Comparison of ENCODE assay signal across 8 cellular contexts in the genomic region with DNA sequence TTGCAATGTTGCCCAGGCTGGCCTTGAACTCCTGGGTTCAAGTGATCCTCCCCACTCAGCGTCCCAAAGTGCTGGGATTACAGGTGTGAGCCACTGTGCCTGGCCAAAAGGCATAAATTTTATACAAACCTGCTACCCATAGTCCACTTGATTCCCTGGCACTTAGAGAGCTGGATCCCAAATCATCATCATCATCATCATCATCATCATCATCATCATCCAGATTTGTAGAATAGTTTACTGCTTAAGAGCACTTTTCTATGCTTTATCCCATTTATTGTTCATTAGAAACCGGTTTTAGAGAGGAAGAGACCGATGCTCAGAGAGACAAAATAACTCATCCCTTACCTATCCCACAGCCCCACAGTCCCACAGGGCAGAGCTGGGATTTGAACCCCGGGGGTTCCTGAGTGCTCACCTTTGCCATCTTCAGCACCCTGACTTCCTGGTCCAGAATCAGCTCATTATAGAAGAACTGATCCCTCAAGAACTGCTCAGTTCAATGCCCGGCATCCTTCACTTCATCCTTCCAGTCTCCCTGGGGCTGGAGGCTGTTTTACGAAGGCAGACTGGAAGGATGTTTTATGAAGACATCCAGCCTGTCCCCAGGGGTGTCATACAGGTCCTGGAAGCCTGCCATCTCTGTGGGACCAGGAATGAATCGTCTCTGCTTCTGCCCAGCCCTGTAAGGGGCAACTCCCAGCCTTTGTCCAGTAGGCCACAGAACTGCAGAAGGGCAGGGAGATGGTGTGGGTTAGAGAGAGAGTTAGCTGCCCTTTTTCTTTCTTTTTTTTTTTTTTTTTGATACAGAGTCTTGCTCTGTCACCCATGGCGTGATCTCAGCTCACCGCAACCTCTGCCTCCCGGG. TPM values are rescaled to one million over a fixed set of nuclear protein-coding genes. Genes with fewer than 3 reads are reported as not detected.
DNase-seq lines count a peak whose midpoint lies in the region; ATAC-seq and TF ChIP-seq lines count a peak whose summit lies in the region.

No MANE protein-coding gene starts in this region.

- no peaks in the 10 kb centered on the region for H3K9me3 Mint-ChIP-seq in activated naive CD8-positive, alpha-beta T cell (ENCODE audit: low read depth)

- H3K27ac Mint-ChIP-seq in activated naive CD8-positive, alpha-beta T cell = no peak overlapping the region

- H3K4me3 ChIP-seq in osteoblast (ENCODE audit: insufficient read depth, low read length) (no peak overlapping the region), PC-9 (no peak overlapping the region)

- DNase-seq in osteoblast (ENCODE audit: insufficient read length, low spot score, missing footprints) (no peak), HUDEP-2 (lab: John Stamatoyannopoulos, UW; ENCODE audit: unreplicated experiment in 76 of 76) (no peak), PC-9 (no peak), globus pallidus (ENCODE audit: low spot score) (no peak)

- H3K27me3 Mint-ChIP-seq in activated naive CD8-positive, alpha-beta T cell = no peaks in the 10 kb centered on the region

- peak overlapping the region; percentile 78 for H3K4me3 Mint-ChIP-seq in activated naive CD8-positive, alpha-beta T cell

- no TSS peak for BruUV-seq in PC-9 (replicated peaks; lab: Mats Ljungman, UMichigan)

- H3K79me2 ChIP-seq in osteoblast (ENCODE audit: insufficient read depth, low read length) = no peaks in the 10 kb centered on the region
- H3K79me2 ChIP-seq in PC-9 (ENCODE audit: low read depth) = no peaks in the 10 kb centered on the region

- intact Hi-C loops in PC-9 (cut with micrococcal nuclease; ENCODE audit: unreplicated experiment) = no loop called here

- H3K4me1 ChIP-seq in osteoblast (ENCODE audit: insufficient read depth, low read length) (peaks cover 4% of the 10 kb centered on the region), PC-9 (replicated peaks; ENCODE audit: insufficient read depth) (0 out of 2 replicates have a peak, but pooled peaks cover 3% of the 10 kb centered on the region)

- no peaks in the 10 kb centered on the region for H3F3A ChIP-seq in PC-9 (ENCODE audit: insufficient read depth, low read depth)

- H3K27ac ChIP-seq in osteoblast (ENCODE audit: low read depth, low read length) (no peak overlapping the region), PC-9 (no peak overlapping the region)

- POLR2A ChIA-PET in PC-9 (lab: Charles Lee; ENCODE audit: unreplicated experiment) = interaction anchor here (0.6 kb wide), 1 partner anchor 37 kb away, joined by 7 read pairs; no protein-coding TSS in a partner anchor

- TF ChIP-seq CTCF in osteoblast (IDR thresholded peaks at IDR 0.05; ENCODE audit: extremely low read depth, low read depth, low read length) = no peak
- no peak for TF ChIP-seq CTCF in PC-9 (conservative IDR thresholded peaks at IDR 0.05)

- peak overlapping the region; percentile 99 for H2AFZ ChIP-seq in osteoblast (ENCODE audit: low read length)
- H2AFZ ChIP-seq in PC-9 = no peak overlapping the region

- H3K27me3 ChIP-seq in osteoblast (ENCODE audit: insufficient read depth, low read length) = peaks cover 2% of the 10 kb centered on the region
- H3K27me3 ChIP-seq in PC-9 (ENCODE audit: insufficient read depth, low read depth) = no peaks in the 10 kb centered on the region

- peak; percentile 21 for ATAC-seq in GM18909 (IDR thresholded peaks at IDR 0.05; ENCODE audit: poor library complexity, unreplicated experiment)
- peak; percentile 20 for ATAC-seq in HG02798 (IDR thresholded peaks at IDR 0.05; ENCODE audit: poor library complexity, unreplicated experiment)
- ATAC-seq in HG03025 (IDR thresholded peaks at IDR 0.05; ENCODE audit: low FRiP score, unreplicated experiment) = no peak

- H3K4me1 Mint-ChIP-seq in activated naive CD8-positive, alpha-beta T cell (ENCODE audit: low read depth) = peaks cover 6% of the 10 kb centered on the region

- no peaks in the 10 kb centered on the region for H4K20me1 ChIP-seq in osteoblast (ENCODE audit: insufficient read depth, low read length)
- H4K20me1 ChIP-seq in PC-9 (ENCODE audit: insufficient read depth) = no peaks in the 10 kb centered on the region

- H3K4me2 ChIP-seq in osteoblast (ENCODE audit: insufficient read depth, low read length) (no peak overlapping the region), PC-9 (no peak overlapping the region)

- H3K36me3 ChIP-seq in osteoblast (ENCODE audit: insufficient read depth, low read length) (no peaks in the 10 kb centered on the region), PC-9 (ENCODE audit: low read depth) (no peaks in the 10 kb centered on the region)

- no peaks in the 10 kb centered on the region for H3K36me3 Mint-ChIP-seq in activated naive CD8-positive, alpha-beta T cell

- H3K9me3 ChIP-seq in osteoblast (ENCODE audit: low read depth, low read length) (no peaks in the 10 kb centered on the region), PC-9 (ENCODE audit: insufficient read depth, low read depth) (no peaks in the 10 kb centered on the region)

- no peaks in the 10 kb centered on the region for H3K9me2 ChIP-seq in PC-9 (ENCODE audit: insufficient read depth)

- CTCF ChIA-PET in PC-9 (lab: Charles Lee) = interaction anchor here (0.6 to 1.4 kb wide), 9 partner anchors 11 to 444 kb away, joined by 3 to 6 read pairs (median 4); no protein-coding TSS in a partner anchor

RNA-seq across cellular contexts. Expression of a gene that starts 20.2 kb away (rescaled TPM):
- total RNA-seq in osteoblast (0.72 and 1.2 TPM in 2 replicates), PC-9 (2021) (1.7 and 2.7 TPM in 2 replicates)

RNA-seq across cellular contexts. Expression of a gene that starts 43.0 kb away (rescaled TPM):
- 11.8 and 15.2 TPM in 2 replicates for total RNA-seq in osteoblast
- 14.7 and 14.8 TPM in 2 replicates for total RNA-seq in PC-9 (2021)
